Comparison of ENCODE assay signal across 12 cellular contexts in the genomic region with DNA sequence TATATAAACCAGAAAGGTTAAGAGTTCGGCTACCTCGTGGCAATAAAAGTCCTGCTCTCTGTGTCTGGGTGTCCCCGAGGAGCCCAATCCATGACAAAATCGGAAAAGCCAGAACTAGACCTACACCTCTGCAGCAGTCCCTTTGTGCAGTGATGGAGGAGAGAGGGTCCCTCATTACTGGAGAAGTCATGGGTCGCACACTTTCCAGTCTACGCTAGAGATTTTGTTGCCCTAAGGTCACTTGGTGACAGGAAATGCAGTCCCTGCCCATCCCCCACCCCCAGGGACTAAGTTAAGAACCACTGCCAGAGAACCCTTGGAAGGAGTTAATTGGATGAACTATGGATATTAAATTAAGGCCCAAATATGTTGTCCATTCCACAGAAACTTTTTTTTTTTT.
DNase-seq lines count a peak whose midpoint lies in the region; ATAC-seq and TF ChIP-seq lines count a peak whose summit lies in the region.
"Had no signal": no experiment of that assay in that cellular context is flagged by ENCODE, and none has a peak within 500 bp of the region (broad histone marks: within the 10 kb centered on the region; RNA-seq: fewer than 3 reads in every experiment).

No MANE protein-coding gene starts in this region.

- DNase-seq in SK-N-DZ (ENCODE audit: low spot score) (peak; percentile 59), epithelial cell of prostate (ENCODE audit: low read depth, low spot score) (no peak), thyroid gland (peak; percentile 26 to 33), NCI-H524 treated with DMSO at 0.1 percent for 48 hours (lab: John Stamatoyannopoulos, UW) (no peak), NCI-H2171 (lab: John Stamatoyannopoulos, UW) (no peak), HuH-7 (ENCODE audit: low spot score) (no peak)
- DNase-seq in naive thymus-derived CD4-positive, alpha-beta T cell = no peak
- DNase-seq: activated CD8-positive, alpha-beta memory T cell treated with anti-CD3 and anti-CD28 coated beads for 24 hours; central memory CD4-positive, alpha-beta T cell; NCI-H2081 treated with DMSO at 0.1 percent for 48 hours had no signal

- 69 to 92% methylated on average over 6 of the region's 6 CpGs for WGBS in thyroid gland, 2 donors

- H3K36me3 ChIP-seq in naive thymus-derived CD4-positive, alpha-beta T cell (ENCODE audit: control insufficient read depth in 2 of 3, insufficient read depth in 3 of 3, low read length in 3 of 3) = no peaks in the 10 kb centered on the region
- no peaks in the 10 kb centered on the region for H3K36me3 ChIP-seq in thyroid gland

- H3K27ac Mint-ChIP-seq in naive thymus-derived CD4-positive, alpha-beta T cell = peak overlapping the region in 5 of 9 donors; percentile 18 to 72 (median 28)

- H3K4me3 Mint-ChIP-seq in naive thymus-derived CD4-positive, alpha-beta T cell = no peak overlapping the region

- no peak overlapping the region for H3K4me3 ChIP-seq in naive thymus-derived CD4-positive, alpha-beta T cell (ENCODE audit: low read length)
- no peak overlapping the region for H3K4me3 ChIP-seq in thyroid gland (replicated peaks in 1 of 3)

- H3K4me1 Mint-ChIP-seq in naive thymus-derived CD4-positive, alpha-beta T cell = peaks cover 27 to 56% (median 51%) of the 10 kb centered on the region in 7 donors

- no peak for ATAC-seq in naive thymus-derived CD4-positive, alpha-beta T cell
- ATAC-seq in HG03442 (IDR thresholded peaks at IDR 0.05; ENCODE audit: unreplicated experiment) = no peak
- ATAC-seq: SK-N-SH treated with all-trans-retinoic acid at 6 μM for 48 hours had no signal

- no peak for TF ChIP-seq POLR2A in thyroid gland (IDR thresholded peaks at IDR 0.05)

- intact Hi-C loops in naive thymus-derived CD4-positive, alpha-beta T cell (cut with micrococcal nuclease) = no loop called here
- intact Hi-C loops in thyroid gland (cut with DNase I) = loop anchor here (10.0 kb wide), 1 partner anchor 94 kb away; no protein-coding TSS in a partner anchor

- peaks cover 0 to 36% (median 15%) of the 10 kb centered on the region in 11 donors for H3K9me3 Mint-ChIP-seq in naive thymus-derived CD4-positive, alpha-beta T cell

- peaks cover 26 to 30% of the 10 kb centered on the region in 2 donors for H3K4me1 ChIP-seq in naive thymus-derived CD4-positive, alpha-beta T cell (ENCODE audit: control insufficient read depth in 2 of 2, insufficient read depth in 2 of 2, low read length in 2 of 2)
- H3K4me1 ChIP-seq in thyroid gland = peaks cover 20 to 42% of the 10 kb centered on the region in 2 donors

- POLR2A ChIA-PET in naive thymus-derived CD4-positive, alpha-beta T cell (lab: Charles Lee) = interaction anchor here (1.1 kb wide), 1 partner anchor 105 kb away, joined by 3 read pairs; the partner anchor contains the start of gene ATF7IP

- H3K27me3 Mint-ChIP-seq in naive thymus-derived CD4-positive, alpha-beta T cell = no peaks in the 10 kb centered on the region

- TF ChIP-seq CTCF in thyroid gland (IDR thresholded peaks at IDR 0.05) = no peak

- CTCF ChIA-PET in naive thymus-derived CD4-positive, alpha-beta T cell (lab: Charles Lee) = no interaction called here

- H3K27me3 ChIP-seq in naive thymus-derived CD4-positive, alpha-beta T cell (ENCODE audit: control insufficient read depth in 2 of 2, insufficient read depth in 2 of 2, low read length in 2 of 2) = no peaks in the 10 kb centered on the region
- no peaks in the 10 kb centered on the region for H3K27me3 ChIP-seq in thyroid gland

- H3K36me3 Mint-ChIP-seq in naive thymus-derived CD4-positive, alpha-beta T cell = peaks cover 0 to 47% (median 3%) of the 10 kb centered on the region in 5 donors

- peak overlapping the region; percentile 93 for H3K27ac ChIP-seq in epithelial cell of prostate
- H3K27ac ChIP-seq in naive thymus-derived CD4-positive, alpha-beta T cell (ENCODE audit: low read depth, low read length) = no peak overlapping the region
- peak overlapping the region; percentile 91 to 92 (median 92) for H3K27ac ChIP-seq in thyroid gland

- no peaks in the 10 kb centered on the region for H3K9me3 ChIP-seq in naive thymus-derived CD4-positive, alpha-beta T cell (ENCODE audit: control insufficient read depth in 2 of 3, low read length in 3 of 3)
- no peaks in the 10 kb centered on the region for H3K9me3 ChIP-seq in thyroid gland

Comparison
In these comparisons a context has a peak if more than half of its experiments do, and no peak if none do; other contexts are left out.
1. DNase-seq: peak in SK-N-DZ (single experiment) and thyroid gland (2 of 2); none in epithelial cell of prostate (single experiment), naive thymus-derived CD4-positive, alpha-beta T cell (0 of 9), NCI-H524 treated with DMSO at 0.1 percent for 48 hours (single experiment), NCI-H2171 (single experiment) and HuH-7 (single experiment).